30 cellular contexts compared by ENCODE assay signal in genomic region chr3:36480916-36481648, GRCh38.
DNase-seq lines count a peak whose midpoint lies in the region; TF ChIP-seq lines count a peak whose summit lies in the region.
"Had no signal": no experiment of that assay in that cellular context is flagged by ENCODE, and none has a peak within 500 bp of the region (broad histone marks: within the 10 kb centered on the region; RNA-seq: fewer than 3 reads in every experiment).

No MANE protein-coding gene starts in this region.

- peaks cover 0 to 7% (median 1%) of the 10 kb centered on the region in 5 donors for H3K9me3 Mint-ChIP-seq in CD8-positive, alpha-beta memory T cell

- no peak overlapping the region for H3K27ac ChIP-seq in CD8-positive, alpha-beta memory T cell (ENCODE audit: low read depth, low read length)
- H3K27ac ChIP-seq: cardiac muscle cell, lower lobe of right lung, neural progenitor cell, tibial artery had no signal

- no peaks in the 10 kb centered on the region for H3K4me1 Mint-ChIP-seq in CD8-positive, alpha-beta memory T cell
- H3K4me1 Mint-ChIP-seq: activated naive CD8-positive, alpha-beta T cell treated with anti-CD3 and anti-CD28 coated beads, Interleukin-2, amount 50 U/mL, for 24 hours; T-cell had no signal

- DNase-seq in EH (ENCODE audit: low read depth): peak; percentile 91
- peak; percentile 19 for DNase-seq in amniotic stem cell (lab: John Stamatoyannopoulos, UW)
- peak; percentile 84 for DNase-seq in fibroblast of peridontal ligament (ENCODE audit: extremely low read depth)
- DNase-seq in retinal pigment epithelial cell (ENCODE audit: low read depth): peak; percentile 22
- DNase-seq in NCI-H1092 treated with DMSO at 0.1 percent for 48 hours (lab: John Stamatoyannopoulos, UW): no peak
- no peak for DNase-seq in activated CD4-positive, alpha-beta T cell treated with anti-CD3 and anti-CD28 coated beads for 4 hours
- DNase-seq in SHP77 (lab: John Stamatoyannopoulos, UW): no peak
- no peak for DNase-seq in CD8-positive, alpha-beta memory T cell
- DNase-seq: activated gamma-delta T cell treated with Interleukin-2 at 50 U/mL for 16 hours; activated naive CD8-positive, alpha-beta T cell treated with anti-CD3 and anti-CD28 coated beads, Interleukin-2, amount 50 U/mL, for 24 hours; activated T-cell treated with anti-CD3 and anti-CD28 coated beads, Interleukin-2, amount 50 U/mL, for 24 hours; DMS53; foreskin melanocyte; GF-D8; H7; hippocampal formation; KBM-7; lower lobe of right lung; MM.1S; NCI-H1417 treated with DMSO at 0.1 percent for 48 hours; NCI-H524 treated with DMSO at 0.1 percent for 48 hours; NK-92 treated with Interleukin-12 subunit alpha and Interleukin-12 subunit beta, amount 100 ng/mL, for 24 hours; posterior cingulate gyrus; sigmoid colon; stimulated activated CD4-positive, alpha-beta T cell treated with anti-CD3 and anti-CD28 coated beads, Interleukin-15, amount 100 ng/mL, for 24 hours; T-cell; tibial artery had no signal

- H3K4me3 Mint-ChIP-seq in CD8-positive, alpha-beta memory T cell: no peak overlapping the region
- H3K4me3 Mint-ChIP-seq: activated naive CD8-positive, alpha-beta T cell treated with anti-CD3 and anti-CD28 coated beads, Interleukin-2, amount 50 U/mL, for 24 hours; activated T-cell treated with anti-CD3 and anti-CD28 coated beads, Interleukin-2, amount 50 U/mL, for 24 hours; neural progenitor cell; stimulated activated naive CD8-positive, alpha-beta T cell treated with anti-CD3 and anti-CD28 coated beads, Interleukin-15, Interleukin-2, amounts not matched to agents 100 ng/mL and 50 ng/mL, for 24 hours; T-cell had no signal

- POLR2A ChIA-PET in CD8-positive, alpha-beta memory T cell (lab: Charles Lee): no interaction called here

- CTCF ChIA-PET in CD8-positive, alpha-beta memory T cell (lab: Charles Lee): no interaction called here

- no peak for TF ChIP-seq CTCF in retinal pigment epithelial cell (conservative IDR thresholded peaks at IDR 0.05; ENCODE audit: low read depth, low read length)

- H3K9me3 ChIP-seq in CD8-positive, alpha-beta memory T cell (ENCODE audit: low read length): no peaks in the 10 kb centered on the region
- H3K9me3 ChIP-seq: lower lobe of right lung, sigmoid colon, tibial artery had no signal

- no peaks in the 10 kb centered on the region for H3K27me3 Mint-ChIP-seq in CD8-positive, alpha-beta memory T cell
- H3K27me3 Mint-ChIP-seq: activated T-cell treated with anti-CD3 and anti-CD28 coated beads, Interleukin-2, amount 50 U/mL, for 24 hours; stimulated activated naive CD8-positive, alpha-beta T cell treated with anti-CD3 and anti-CD28 coated beads, Interleukin-15, Interleukin-2, amounts not matched to agents 100 ng/mL and 50 ng/mL, for 24 hours had no signal

- no peak overlapping the region for H3K27ac Mint-ChIP-seq in CD8-positive, alpha-beta memory T cell
- H3K27ac Mint-ChIP-seq: activated naive CD8-positive, alpha-beta T cell treated with anti-CD3 and anti-CD28 coated beads, Interleukin-2, amount 50 U/mL, for 24 hours; activated T-cell treated with anti-CD3 and anti-CD28 coated beads, Interleukin-2, amount 50 U/mL, for 24 hours; neural progenitor cell; stimulated activated naive CD8-positive, alpha-beta T cell treated with anti-CD3 and anti-CD28 coated beads, Interleukin-15, Interleukin-2, amounts not matched to agents 100 ng/mL and 50 ng/mL, for 24 hours; T-cell had no signal

- H3K4me1 ChIP-seq in CD8-positive, alpha-beta memory T cell (ENCODE audit: insufficient read depth, low read length): no peaks in the 10 kb centered on the region
- H3K4me1 ChIP-seq: neural progenitor cell, sigmoid colon had no signal

- no peak overlapping the region for H3K4me3 ChIP-seq in retinal pigment epithelial cell (ENCODE audit: low read length)
- no peak overlapping the region for H3K4me3 ChIP-seq in CD8-positive, alpha-beta memory T cell (ENCODE audit: low read length)
- H3K4me3 ChIP-seq: cardiac muscle cell, lower lobe of right lung, neural progenitor cell, sigmoid colon, tibial artery had no signal

- H3K36me3 Mint-ChIP-seq in CD8-positive, alpha-beta memory T cell: no peaks in the 10 kb centered on the region
- H3K36me3 Mint-ChIP-seq: T-cell had no signal

- H3K36me3 ChIP-seq in CD8-positive, alpha-beta memory T cell (ENCODE audit: insufficient read depth, low read length): no peaks in the 10 kb centered on the region
- H3K36me3 ChIP-seq: cardiac muscle cell, lower lobe of right lung, neural progenitor cell, sigmoid colon had no signal

- no peaks in the 10 kb centered on the region for H3K27me3 ChIP-seq in CD8-positive, alpha-beta memory T cell (ENCODE audit: insufficient read depth, low read length, poor library complexity, severe bottlenecking)
- H3K27me3 ChIP-seq: cardiac muscle cell, neural progenitor cell, sigmoid colon, tibial artery had no signal

Comparison
In these comparisons a context has a peak if more than half of its experiments do, and no peak if none do; other contexts are left out.
1. DNase-seq: peak in EH (single experiment), amniotic stem cell (single experiment), fibroblast of peridontal ligament (single experiment) and retinal pigment epithelial cell (single experiment); none in NCI-H1092 treated with DMSO at 0.1 percent for 48 hours (single experiment), activated CD4-positive, alpha-beta T cell treated with anti-CD3 and anti-CD28 coated beads for 4 hours (0 of 2), SHP77 (0 of 2) and CD8-positive, alpha-beta memory T cell (0 of 5).